ENCODE assay signal across 39 cellular contexts in the genomic region with DNA sequence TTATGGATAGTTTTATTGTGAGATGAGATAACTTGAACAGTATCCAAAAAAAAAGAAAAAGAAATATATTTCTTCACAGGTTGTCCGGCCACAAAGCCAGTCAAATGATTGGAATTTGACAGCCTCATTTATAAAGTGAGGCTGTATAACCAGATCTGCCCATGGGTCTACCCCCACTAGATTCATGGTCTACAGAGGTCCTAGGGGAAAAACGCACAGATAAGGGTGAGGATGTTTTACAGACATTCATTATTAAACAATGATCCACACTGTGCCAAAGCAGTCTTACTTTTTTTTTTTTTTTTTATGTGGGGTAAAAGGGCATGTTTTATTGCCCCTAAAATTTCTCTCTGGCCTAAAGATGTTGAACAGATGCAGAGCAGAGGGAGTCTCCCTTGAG.
"Had no signal": no experiment of that assay in that cellular context is flagged by ENCODE, and none has a peak within 500 bp of the region (broad histone marks: within the 10 kb centered on the region; RNA-seq: fewer than 3 reads in every experiment).

No MANE protein-coding gene starts in this region.

- H3K4me1 Mint-ChIP-seq: activated naive CD4-positive, alpha-beta T cell treated with anti-CD3 and anti-CD28 coated beads, Interleukin-2, amount 10 ng/mL, durations not matched to agents 7 days and 5 days; activated naive CD4-positive, alpha-beta T cell treated with anti-CD3 and anti-CD28 coated beads, Interleukin-2, amount 50 U/mL, for 24 hours; activated naive CD8-positive, alpha-beta T cell treated with anti-CD3 and anti-CD28 coated beads for 36 hours; activated naive CD8-positive, alpha-beta T cell treated with anti-CD3 and anti-CD28 coated beads, Interleukin-2, amount 10 ng/mL, durations not matched to agents 7 days and 5 days; activated naive CD8-positive, alpha-beta T cell treated with anti-CD3 and anti-CD28 coated beads, Interleukin-2, amount 50 U/mL, for 24 hours; activated T-helper 17 cell treated with anti-CD3 and anti-CD28 coated beads, Interleukin-2, amount 50 U/mL, for 72 hours; central memory CD8-positive, alpha-beta T cell had no signal

- H3K4me1 ChIP-seq: adrenal gland, ascending aorta, body of pancreas, breast epithelium had no signal

- H3K27ac ChIP-seq: adrenal gland, ascending aorta, body of pancreas, brain microvascular endothelial cell, breast epithelium, cardiac muscle cell had no signal

- H3K4me3 ChIP-seq: adrenal gland, ascending aorta, body of pancreas, breast epithelium, cardiac muscle cell had no signal

- DNase-seq: activated effector memory CD4-positive, alpha-beta T cell treated with anti-CD3 and anti-CD28 coated beads, Interleukin-2, amount 50 U/mL, for 16 hours; activated effector memory CD4-positive, alpha-beta T cell treated with Interleukin-2 at 50 U/mL for 16 hours; activated gamma-delta T cell; activated gamma-delta T cell treated with Interleukin-2 at 50 U/mL for 16 hours; activated naive CD4-positive, alpha-beta T cell; activated naive CD4-positive, alpha-beta T cell treated with anti-CD3 and anti-CD28 coated beads for 36 hours; activated naive CD4-positive, alpha-beta T cell treated with anti-CD3 and anti-CD28 coated beads, Interleukin-2, amount 10 ng/mL, durations not matched to agents 7 days and 5 days; activated naive CD4-positive, alpha-beta T cell treated with anti-CD3 and anti-CD28 coated beads, Interleukin-2, amount 50 U/mL, for 16 hours; activated naive CD4-positive, alpha-beta T cell treated with Interleukin-2 at 50 U/mL for 16 hours; activated naive CD8-positive, alpha-beta T cell treated with anti-CD3 and anti-CD28 coated beads for 36 hours; activated naive CD8-positive, alpha-beta T cell treated with anti-CD3 and anti-CD28 coated beads, Interleukin-2, amount 10 ng/mL, durations not matched to agents 7 days and 5 days; activated naive CD8-positive, alpha-beta T cell treated with anti-CD3 and anti-CD28 coated beads, Interleukin-2, amount 50 U/mL, for 24 hours; activated T-cell treated with anti-CD3 and anti-CD28 coated beads, Interleukin-2, amount 50 U/mL, for 24 hours; activated T-cell treated with anti-CD3 and anti-CD28 coated beads, Interleukin-2, amount 50 U/mL, for 4 hours; activated T-cell treated with anti-CD3 and anti-CD28 coated beads, Interleukin-2, amount 50 U/mL, for 48 hours; activated T-cell treated with anti-CD3 and anti-CD28 coated beads, Interleukin-2, amount 50 U/mL, for 72 hours; adrenal gland; amniotic stem cell; amygdala; anterior cingulate cortex; aorta; body of pancreas; brain microvascular endothelial cell; caudate nucleus; central memory CD4-positive, alpha-beta T cell; cerebellar nuclear complex had no signal

- H3K9me3 Mint-ChIP-seq: activated naive CD4-positive, alpha-beta T cell treated with anti-CD3 and anti-CD28 coated beads, Interleukin-2, amount 50 U/mL, for 24 hours; activated naive CD8-positive, alpha-beta T cell treated with anti-CD3 and anti-CD28 coated beads, Interleukin-2, amount 10 ng/mL, durations not matched to agents 7 days and 5 days; activated naive CD8-positive, alpha-beta T cell treated with anti-CD3 and anti-CD28 coated beads, Interleukin-2, amount 50 U/mL, for 24 hours had no signal

- H3K36me3 Mint-ChIP-seq: activated naive CD4-positive, alpha-beta T cell treated with anti-CD3 and anti-CD28 coated beads, Interleukin-2, amount 10 ng/mL, durations not matched to agents 7 days and 5 days; activated naive CD4-positive, alpha-beta T cell treated with anti-CD3 and anti-CD28 coated beads, Interleukin-2, amount 50 U/mL, for 24 hours; activated naive CD4-positive, alpha-beta T cell treated with anti-CD3 and anti-CD28 coated beads, Interleukin-2, amount 50 U/mL, for 72 hours; activated naive CD8-positive, alpha-beta T cell; activated naive CD8-positive, alpha-beta T cell treated with anti-CD3 and anti-CD28 coated beads for 36 hours; activated naive CD8-positive, alpha-beta T cell treated with anti-CD3 and anti-CD28 coated beads, Interleukin-2, amount 10 ng/mL, durations not matched to agents 7 days and 5 days; brain had no signal

- ATAC-seq: activated naive CD4-positive, alpha-beta T cell treated with anti-CD3 and anti-CD28 coated beads, Interleukin-2, amount 50 U/mL, for 72 hours; activated naive CD8-positive, alpha-beta T cell treated with anti-CD3 and anti-CD28 coated beads, Interleukin-2, amount 50 U/mL, for 24 hours; activated T-cell treated with anti-CD3 and anti-CD28 coated beads, Interleukin-2, amount 50 U/mL, for 4 hours; activated T-cell treated with anti-CD3 and anti-CD28 coated beads, Interleukin-2, amount 50 U/mL, for 72 hours; activated T-helper 17 cell treated with anti-CD3 and anti-CD28 coated beads, Interleukin-2, amount 50 U/mL, for 72 hours; body of pancreas had no signal

- H3K9me3 ChIP-seq: adrenal gland, ascending aorta, body of pancreas, breast epithelium had no signal

- H3K27ac Mint-ChIP-seq: activated naive CD4-positive, alpha-beta T cell treated with anti-CD3 and anti-CD28 coated beads for 36 hours; activated naive CD4-positive, alpha-beta T cell treated with anti-CD3 and anti-CD28 coated beads, Interleukin-2, amount 10 ng/mL, durations not matched to agents 7 days and 5 days; activated naive CD4-positive, alpha-beta T cell treated with anti-CD3 and anti-CD28 coated beads, Interleukin-2, amount 50 U/mL, for 24 hours; activated naive CD4-positive, alpha-beta T cell treated with anti-CD3 and anti-CD28 coated beads, Interleukin-2, amount 50 U/mL, for 72 hours; activated naive CD8-positive, alpha-beta T cell; activated naive CD8-positive, alpha-beta T cell treated with anti-CD3 and anti-CD28 coated beads for 36 hours; activated naive CD8-positive, alpha-beta T cell treated with anti-CD3 and anti-CD28 coated beads, Interleukin-2, amount 10 ng/mL, durations not matched to agents 7 days and 5 days; activated naive CD8-positive, alpha-beta T cell treated with anti-CD3 and anti-CD28 coated beads, Interleukin-2, amount 50 U/mL, for 24 hours; activated T-cell treated with anti-CD3 and anti-CD28 coated beads, Interleukin-2, amount 50 U/mL, for 24 hours; activated T-cell treated with anti-CD3 and anti-CD28 coated beads, Interleukin-2, amount 50 U/mL, for 72 hours; activated T-helper 1 cell treated with anti-CD3 and anti-CD28 coated beads, Interleukin-12 subunit alpha, Interleukin-12 subunit beta, Interleukin-2, Interleukin-4 antibody, amounts not matched to agents 30 ng/mL and 10 ng/mL and 1 ng/mL, durations not matched to agents 14 hours and 24 hours and 36 hours; activated T-helper 17 cell treated with anti-CD3 and anti-CD28 coated beads, Interleukin-2, amount 50 U/mL, for 72 hours; activated T-helper 2 cell treated with anti-CD3 and anti-CD28 coated beads, Interferon-gamma antibody, Interleukin-2, Interleukin-4, amounts not matched to agents 10 μg/mL and 5 μg/mL and 100 μg/mL, durations not matched to agents 14 hours and 24 hours and 36 hours; brain had no signal

- H3K27me3 Mint-ChIP-seq: activated naive CD4-positive, alpha-beta T cell treated with anti-CD3 and anti-CD28 coated beads, Interleukin-2, amount 10 ng/mL, durations not matched to agents 7 days and 5 days; activated naive CD4-positive, alpha-beta T cell treated with anti-CD3 and anti-CD28 coated beads, Interleukin-2, amount 50 U/mL, for 24 hours; activated naive CD8-positive, alpha-beta T cell; activated naive CD8-positive, alpha-beta T cell treated with anti-CD3 and anti-CD28 coated beads for 36 hours; activated naive CD8-positive, alpha-beta T cell treated with anti-CD3 and anti-CD28 coated beads, Interleukin-2, amount 10 ng/mL, durations not matched to agents 7 days and 5 days; activated naive CD8-positive, alpha-beta T cell treated with anti-CD3 and anti-CD28 coated beads, Interleukin-2, amount 50 U/mL, for 24 hours; activated T-cell treated with anti-CD3 and anti-CD28 coated beads, Interleukin-2, amount 50 U/mL, for 24 hours; activated T-helper 17 cell treated with anti-CD3 and anti-CD28 coated beads, Interleukin-2, amount 50 U/mL, for 72 hours; central memory CD8-positive, alpha-beta T cell had no signal

- H3K27me3 ChIP-seq: adrenal gland, ascending aorta, body of pancreas, brain microvascular endothelial cell, breast epithelium, cardiac muscle cell had no signal

- H3K36me3 ChIP-seq: adrenal gland, ascending aorta, brain microvascular endothelial cell, breast epithelium, cardiac muscle cell had no signal

- FAIRE-seq: bronchial epithelial cell, colon had no signal

- H3K4me3 Mint-ChIP-seq: activated naive CD4-positive, alpha-beta T cell treated with anti-CD3 and anti-CD28 coated beads for 36 hours; activated naive CD4-positive, alpha-beta T cell treated with anti-CD3 and anti-CD28 coated beads, Interleukin-2, amount 10 ng/mL, durations not matched to agents 7 days and 5 days; activated naive CD4-positive, alpha-beta T cell treated with anti-CD3 and anti-CD28 coated beads, Interleukin-2, amount 50 U/mL, for 24 hours; activated naive CD8-positive, alpha-beta T cell; activated naive CD8-positive, alpha-beta T cell treated with anti-CD3 and anti-CD28 coated beads for 36 hours; activated naive CD8-positive, alpha-beta T cell treated with anti-CD3 and anti-CD28 coated beads, Interleukin-2, amount 10 ng/mL, durations not matched to agents 7 days and 5 days; activated naive CD8-positive, alpha-beta T cell treated with anti-CD3 and anti-CD28 coated beads, Interleukin-2, amount 50 U/mL, for 24 hours; activated T-cell treated with anti-CD3 and anti-CD28 coated beads, Interleukin-2, amount 50 U/mL, for 24 hours; activated T-cell treated with anti-CD3 and anti-CD28 coated beads, Interleukin-2, amount 50 U/mL, for 4 hours; activated T-cell treated with anti-CD3 and anti-CD28 coated beads, Interleukin-2, amount 50 U/mL, for 72 hours; activated T-helper 1 cell treated with anti-CD3 and anti-CD28 coated beads, Interleukin-12 subunit alpha, Interleukin-12 subunit beta, Interleukin-2, Interleukin-4 antibody, amounts not matched to agents 30 ng/mL and 10 ng/mL and 1 ng/mL, durations not matched to agents 14 hours and 24 hours and 36 hours; activated T-helper 17 cell treated with anti-CD3 and anti-CD28 coated beads, Interleukin-2, amount 50 U/mL, for 72 hours; brain; central memory CD8-positive, alpha-beta T cell had no signal
